Comparison of ENCODE assay signal across 12 cellular contexts in genomic region chr5:145981612-145982571, GRCh38. TPM values are rescaled to one million over a fixed set of nuclear protein-coding genes. Genes with fewer than 3 reads are reported as not detected.
DNase-seq lines count a peak whose midpoint lies in the region; ATAC-seq, FAIRE-seq and TF ChIP-seq lines count a peak whose summit lies in the region.
"Had no signal": no experiment of that assay in that cellular context is flagged by ENCODE, and none has a peak within 500 bp of the region (broad histone marks: within the 10 kb centered on the region; RNA-seq: fewer than 3 reads in every experiment).

No MANE protein-coding gene starts in this region.

- POLR2A ChIA-PET in HEK293 (lab: Yijun Ruan, JAX): interaction anchor here (1.6 kb wide), 1 partner anchor 44 kb away, joined by 5 read pairs; no protein-coding TSS in a partner anchor

- ATAC-seq in HG03520 (IDR thresholded peaks at IDR 0.05; ENCODE audit: unreplicated experiment): no peak
- ATAC-seq: sciatic nerve had no signal

- WGBS in small intestine, 3 donors: 21 to 52% (median 24%) methylated on average over 3 of the region's 3 CpGs

- H3K4me3 ChIP-seq in HEK293 (ENCODE audit: low read depth, low read length): no peak overlapping the region
- no peak overlapping the region for H3K4me3 ChIP-seq in small intestine (ENCODE audit: low read depth in 1 of 2, low read length in 2 of 2)

- DNase-seq in NCI-H526 treated with DMSO at 0.1 percent for 48 hours (lab: John Stamatoyannopoulos, UW): peak; percentile 72
- peak; percentile 33 for DNase-seq in iPS-NIHi11 (ENCODE audit: low spot score)
- DNase-seq in small intestine: peak; percentile 44
- no peak for DNase-seq in dermis blood vessel endothelial cell
- no peak for DNase-seq in stimulated activated CD4-positive, alpha-beta T cell treated with anti-CD3 and anti-CD28 coated beads, Interleukin-4, amount 100 ng/mL, for 24 hours
- DNase-seq: activated CD8-positive, alpha-beta memory T cell treated with anti-CD3 and anti-CD28 coated beads, Interleukin-2, amount 50 U/mL, for 4 hours; NCI-H226; SHP77 treated with DMSO at 0.1 percent for 48 hours had no signal

- no peaks in the 10 kb centered on the region for H3K9me3 ChIP-seq in HEK293 (ENCODE audit: control insufficient read depth, insufficient read depth, low read depth, low read length)
- H3K9me3 ChIP-seq in small intestine (ENCODE audit: control insufficient read depth, low read depth): no peaks in the 10 kb centered on the region

- CTCF ChIA-PET in HEK293 (lab: Yijun Ruan, JAX): interaction anchor here (0.6 to 3.2 kb wide), 13 partner anchors 8 to 1594 kb away, joined by 3 to 9 read pairs (median 3); no protein-coding TSS in a partner anchor

- FAIRE-seq in small intestine (lab: Jason Lieb, UNC): no peak
- FAIRE-seq: colon had no signal

- H3K4me1 ChIP-seq in HEK293 (ENCODE audit: control insufficient read depth, insufficient read depth, low read length): peaks cover 19% of the 10 kb centered on the region
- H3K4me1 ChIP-seq in small intestine (ENCODE audit: control insufficient read depth in 2 of 2, insufficient read depth in 1 of 2, low read depth in 1 of 2, low read length in 1 of 2): peaks cover 10 to 19% of the 10 kb centered on the region in 2 donors

- no peak for TF ChIP-seq CTCF in HEK293 (tag by site-specific recombination; IDR thresholded peaks at IDR 0.05)

- H3K36me3 ChIP-seq in HEK293 (ENCODE audit: control insufficient read depth in 2 of 2, insufficient read depth in 1 of 2, low read length in 2 of 2) (no peaks in the 10 kb centered on the region), small intestine (ENCODE audit: control insufficient read depth in 2 of 2, insufficient read depth in 2 of 2, low read length in 2 of 2) (no peaks in the 10 kb centered on the region)

- H3K27ac ChIP-seq in HEK293 (ENCODE audit: extremely low read depth, low read depth, low read length) (no peak overlapping the region), small intestine (ENCODE audit: low read depth in 1 of 2, low read length in 1 of 2) (peak overlapping the region in 1 of 2 donors; percentile 15)

- no peaks in the 10 kb centered on the region for H3K27me3 ChIP-seq in small intestine (ENCODE audit: control insufficient read depth in 2 of 2, insufficient read depth in 2 of 2, low read length in 2 of 2)

TF ChIP-seq in HEK293, 187 proteins besides CTCF, POLR2A, EP300 and RAD21:
- TF ChIP-seq ZNF391 (tag by site-specific recombination; IDR thresholded peaks at IDR 0.05; ENCODE audit: borderline replicate concordance, low read depth) (no peak), ZBTB20 (tag by site-specific recombination; IDR thresholded peaks at IDR 0.05) (peak; percentile 52; the same call in 1 of the 2 replicates), OSR2 (tag by site-specific recombination; IDR thresholded peaks at IDR 0.05) (0 out of 2 replicates have a peak, but pooled peaks have one; percentile 37)
- TF ChIP-seq, protein P1, sequence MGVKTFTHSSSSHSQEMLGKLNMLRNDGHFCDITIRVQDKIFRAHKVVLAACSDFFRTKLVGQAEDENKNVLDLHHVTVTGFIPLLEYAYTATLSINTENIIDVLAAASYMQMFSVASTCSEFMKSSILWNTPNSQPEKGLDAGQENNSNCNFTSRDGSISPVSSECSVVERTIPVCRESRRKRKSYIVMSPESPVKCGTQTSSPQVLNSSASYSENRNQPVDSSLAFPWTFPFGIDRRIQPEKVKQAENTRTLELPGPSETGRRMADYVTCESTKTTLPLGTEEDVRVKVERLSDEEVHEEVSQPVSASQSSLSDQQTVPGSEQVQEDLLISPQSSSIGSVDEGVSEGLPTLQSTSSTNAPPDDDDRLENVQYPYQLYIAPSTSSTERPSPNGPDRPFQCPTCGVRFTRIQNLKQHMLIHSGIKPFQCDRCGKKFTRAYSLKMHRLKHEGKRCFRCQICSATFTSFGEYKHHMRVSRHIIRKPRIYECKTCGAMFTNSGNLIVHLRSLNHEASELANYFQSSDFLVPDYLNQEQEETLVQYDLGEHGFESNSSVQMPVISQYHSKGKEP (tag by site-specific recombination; IDR thresholded peaks at IDR 0.05): no peak
- TF ChIP-seq, protein P2, sequence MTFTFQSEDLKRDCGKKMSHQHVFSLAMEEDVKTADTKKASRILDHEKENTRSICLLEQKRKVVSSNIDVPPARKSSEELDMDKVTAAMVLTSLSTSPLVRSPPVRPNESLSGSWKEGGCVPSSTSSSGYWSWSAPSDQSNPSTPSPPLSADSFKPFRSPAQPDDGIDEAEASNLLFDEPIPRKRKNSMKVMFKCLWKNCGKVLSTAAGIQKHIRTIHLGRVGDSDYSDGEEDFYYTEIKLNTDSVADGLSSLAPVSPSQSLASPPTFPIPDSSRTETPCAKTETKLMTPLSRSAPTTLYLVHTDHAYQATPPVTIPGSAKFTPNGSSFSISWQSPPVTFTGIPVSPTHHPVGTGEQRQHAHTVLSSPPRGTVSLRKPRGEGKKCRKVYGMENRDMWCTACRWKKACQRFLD (tag by site-specific recombination; IDR thresholded peaks at IDR 0.05): no peak
- TF ChIP-seq, protein P3, sequence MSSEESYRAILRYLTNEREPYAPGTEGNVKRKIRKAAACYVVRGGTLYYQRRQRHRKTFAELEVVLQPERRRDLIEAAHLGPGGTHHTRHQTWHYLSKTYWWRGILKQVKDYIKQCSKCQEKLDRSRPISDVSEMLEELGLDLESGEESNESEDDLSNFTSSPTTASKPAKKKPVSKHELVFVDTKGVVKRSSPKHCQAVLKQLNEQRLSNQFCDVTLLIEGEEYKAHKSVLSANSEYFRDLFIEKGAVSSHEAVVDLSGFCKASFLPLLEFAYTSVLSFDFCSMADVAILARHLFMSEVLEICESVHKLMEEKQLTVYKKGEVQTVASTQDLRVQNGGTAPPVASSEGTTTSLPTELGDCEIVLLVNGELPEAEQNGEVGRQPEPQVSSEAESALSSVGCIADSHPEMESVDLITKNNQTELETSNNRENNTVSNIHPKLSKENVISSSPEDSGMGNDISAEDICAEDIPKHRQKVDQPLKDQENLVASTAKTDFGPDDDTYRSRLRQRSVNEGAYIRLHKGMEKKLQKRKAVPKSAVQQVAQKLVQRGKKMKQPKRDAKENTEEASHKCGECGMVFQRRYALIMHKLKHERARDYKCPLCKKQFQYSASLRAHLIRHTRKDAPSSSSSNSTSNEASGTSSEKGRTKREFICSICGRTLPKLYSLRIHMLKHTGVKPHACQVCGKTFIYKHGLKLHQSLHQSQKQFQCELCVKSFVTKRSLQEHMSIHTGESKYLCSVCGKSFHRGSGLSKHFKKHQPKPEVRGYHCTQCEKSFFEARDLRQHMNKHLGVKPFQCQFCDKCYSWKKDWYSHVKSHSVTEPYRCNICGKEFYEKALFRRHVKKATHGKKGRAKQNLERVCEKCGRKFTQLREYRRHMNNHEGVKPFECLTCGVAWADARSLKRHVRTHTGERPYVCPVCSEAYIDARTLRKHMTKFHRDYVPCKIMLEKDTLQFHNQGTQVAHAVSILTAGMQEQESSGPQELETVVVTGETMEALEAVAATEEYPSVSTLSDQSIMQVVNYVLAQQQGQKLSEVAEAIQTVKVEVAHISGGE (tag by site-specific recombination; conservative IDR thresholded peaks at IDR 0.05; ENCODE audit: low read depth): no peak
TF ChIP-seq in HEK293: peak in this region for 2.

RNA-seq across cellular contexts. Expression of gene SH3RF2, which starts 45.5 kb away (rescaled TPM):
- 10 to 100 TPM; 14.3 to 25.0 (median 23.6) TPM for polyA plus RNA-seq in small intestine
- total RNA-seq in dermis blood vessel endothelial cell: 0.05 and 0.17 TPM in 2 replicates

Comparison
In these comparisons a context has a peak if more than half of its experiments do, and no peak if none do; other contexts are left out.
1. DNase-seq: peak in NCI-H526 treated with DMSO at 0.1 percent for 48 hours (single experiment), iPS-NIHi11 (single experiment) and small intestine (single experiment); none in dermis blood vessel endothelial cell (single experiment) and stimulated activated CD4-positive, alpha-beta T cell treated with anti-CD3 and anti-CD28 coated beads, Interleukin-4, amount 100 ng/mL, for 24 hours (single experiment).